Comparison of ENCODE assay signal across 1 cellular context in genomic region chr14:76904740-76905569, GRCh38.
A peak's percentile ranks its signal among the peaks of the same experiment; 100 is the strongest.
TF ChIP-seq lines count a peak whose summit lies in the region.

No MANE protein-coding gene starts in this region.

TF ChIP-seq in GM12878, 131 proteins besides CTCF, POLR2A, EP300 and RAD21 (continued from another document):
- no peak for TF ChIP-seq ZNF687 (IDR thresholded peaks at IDR 0.05)
- no peak for TF ChIP-seq ZBTB40 (IDR thresholded peaks at IDR 0.05; ENCODE audit: borderline replicate concordance)
- TF ChIP-seq TARDBP (IDR thresholded peaks at IDR 0.05; ENCODE audit: borderline replicate concordance), result no peak
- no peak for TF ChIP-seq FOXK2 (IDR thresholded peaks at IDR 0.05)
- TF ChIP-seq BCLAF1 (IDR thresholded peaks at IDR 0.05), result no peak
- TF ChIP-seq STAT3 (IDR thresholded peaks at IDR 0.05; ENCODE audit: low read depth, low read length), result no peak
- TF ChIP-seq SPI1 (IDR thresholded peaks at IDR 0.05; ENCODE audit: borderline replicate concordance, insufficient read depth, low read depth, low read length), result peak; percentile 97
- no peak for TF ChIP-seq NFIC (IDR thresholded peaks at IDR 0.05; ENCODE audit: low read depth, low read length)
- TF ChIP-seq ATF7 (IDR thresholded peaks at IDR 0.05; ENCODE audit: low read depth), result no peak; the same call in 1 of the 2 replicates
- TF ChIP-seq MTA2 (IDR thresholded peaks at IDR 0.05; ENCODE audit: low read depth), result no peak
- TF ChIP-seq ZSCAN29 (IDR thresholded peaks at IDR 0.05), result no peak
- TF ChIP-seq NFYA (IDR thresholded peaks at IDR 0.05; ENCODE audit: borderline replicate concordance, low read depth, low read length), result no peak
- peak; percentile 52 for TF ChIP-seq IKZF1 (conservative IDR thresholded peaks at IDR 0.05)
- no peak for TF ChIP-seq PAX8 (IDR thresholded peaks at IDR 0.05)
- TF ChIP-seq WRNIP1 (IDR thresholded peaks at IDR 0.05; ENCODE audit: borderline replicate concordance, low read depth, low read length), result no peak
- no peak for TF ChIP-seq ZNF217 (IDR thresholded peaks at IDR 0.05)
- no peak for TF ChIP-seq SMARCA5 (IDR thresholded peaks at IDR 0.05)
- no peak for TF ChIP-seq RAD51 (IDR thresholded peaks at IDR 0.05)
- no peak; the same call in 1 of the 2 replicates for TF ChIP-seq EED (IDR thresholded peaks at IDR 0.05; ENCODE audit: low read depth)
- no peak for TF ChIP-seq HCFC1 (IDR thresholded peaks at IDR 0.05; ENCODE audit: low read length)
- no peak for TF ChIP-seq KDM1A (IDR thresholded peaks at IDR 0.05; ENCODE audit: borderline replicate concordance)
- 0 out of 3 replicates have a peak, but pooled peaks have one; percentile 33 for TF ChIP-seq POU2F2 (IDR thresholded peaks at IDR 0.05; ENCODE audit: borderline replicate concordance, low read depth, low read length)
- TF ChIP-seq CHD1 (IDR thresholded peaks at IDR 0.05; ENCODE audit: low read depth, low read length), result no peak
- no peak for TF ChIP-seq MAX (IDR thresholded peaks at IDR 0.05; ENCODE audit: low read depth, low read length)
- TF ChIP-seq EGR1 (IDR thresholded peaks at IDR 0.05; ENCODE audit: borderline replicate concordance in 1 of 2, low read depth in 2 of 2, low read length in 2 of 2), result 0 out of 3 replicates have a peak, but pooled peaks of 1 of the 2 experiments have one; percentile 2
- peak; percentile 22; the same call in 1 of the 2 replicates for TF ChIP-seq JUNB (IDR thresholded peaks at IDR 0.05)
- no peak for TF ChIP-seq YBX1 (IDR thresholded peaks at IDR 0.05)
- TF ChIP-seq RBBP5 (conservative IDR thresholded peaks at IDR 0.05), result no peak
- no peak for TF ChIP-seq TAF1 (IDR thresholded peaks at IDR 0.05; ENCODE audit: borderline replicate concordance, low read depth, low read length)
- no peak for TF ChIP-seq ZNF207 (IDR thresholded peaks at IDR 0.05; ENCODE audit: borderline replicate concordance)
- no peak for TF ChIP-seq USF2 (IDR thresholded peaks at IDR 0.05; ENCODE audit: borderline replicate concordance, low read depth, low read length)
- TF ChIP-seq HSF1 (IDR thresholded peaks at IDR 0.05; ENCODE audit: low read depth, low read length), result no peak
- TF ChIP-seq BCL11A (IDR thresholded peaks at IDR 0.05; ENCODE audit: low read depth, low read length), result peak; percentile 74
- TF ChIP-seq TCF7 (IDR thresholded peaks at IDR 0.05; ENCODE audit: borderline replicate concordance), result peak; percentile 52; the same call in 1 of the 2 replicates
- TF ChIP-seq USF1 (IDR thresholded peaks at IDR 0.05; ENCODE audit: borderline replicate concordance, extremely low read length, insufficient read depth, low read depth, low read length), result no peak
- TF ChIP-seq RELA (IDR thresholded peaks at IDR 0.05; ENCODE audit: borderline replicate concordance, partially characterized antibody), result no peak
- TF ChIP-seq MXI1 (IDR thresholded peaks at IDR 0.05; ENCODE audit: low read depth, low read length), result no peak
- TF ChIP-seq E2F4 (IDR thresholded peaks at IDR 0.05; ENCODE audit: low read depth, low read length), result no peak
- TF ChIP-seq POLR2AphosphoS5 (IDR thresholded peaks at IDR 0.05; ENCODE audit: low read length), result no peak
- TF ChIP-seq STAT1 (conservative IDR thresholded peaks at IDR 0.05), result no peak
- no peak for TF ChIP-seq ZZZ3 (IDR thresholded peaks at IDR 0.05; ENCODE audit: control insufficient read depth, insufficient read length, low read depth)
- no peak for TF ChIP-seq CHD2 (IDR thresholded peaks at IDR 0.05; ENCODE audit: borderline replicate concordance, low read depth, low read length)
- no peak for TF ChIP-seq E4F1 (IDR thresholded peaks at IDR 0.05; ENCODE audit: borderline replicate concordance, partially characterized antibody)
- peak; percentile 40; the same call in 1 of the 2 replicates for TF ChIP-seq NBN (IDR thresholded peaks at IDR 0.05)
- TF ChIP-seq SREBF2 (IDR thresholded peaks at IDR 0.05; ENCODE audit: low read length), result no peak
- no peak for TF ChIP-seq HDAC6 (IDR thresholded peaks at IDR 0.05; ENCODE audit: unreplicated experiment)
- TF ChIP-seq SIX5 (IDR thresholded peaks at IDR 0.05; ENCODE audit: low read depth, low read length, severe bottlenecking), result no peak
- no peak for TF ChIP-seq GABPA (IDR thresholded peaks at IDR 0.05; ENCODE audit: low read depth)
- no peak for TF ChIP-seq BACH1 (IDR thresholded peaks at IDR 0.05; ENCODE audit: borderline replicate concordance)
TF ChIP-seq in GM12878: peak in this region for 24.
